Comparison of ENCODE assay signal across 8 cellular contexts in the genomic region with DNA sequence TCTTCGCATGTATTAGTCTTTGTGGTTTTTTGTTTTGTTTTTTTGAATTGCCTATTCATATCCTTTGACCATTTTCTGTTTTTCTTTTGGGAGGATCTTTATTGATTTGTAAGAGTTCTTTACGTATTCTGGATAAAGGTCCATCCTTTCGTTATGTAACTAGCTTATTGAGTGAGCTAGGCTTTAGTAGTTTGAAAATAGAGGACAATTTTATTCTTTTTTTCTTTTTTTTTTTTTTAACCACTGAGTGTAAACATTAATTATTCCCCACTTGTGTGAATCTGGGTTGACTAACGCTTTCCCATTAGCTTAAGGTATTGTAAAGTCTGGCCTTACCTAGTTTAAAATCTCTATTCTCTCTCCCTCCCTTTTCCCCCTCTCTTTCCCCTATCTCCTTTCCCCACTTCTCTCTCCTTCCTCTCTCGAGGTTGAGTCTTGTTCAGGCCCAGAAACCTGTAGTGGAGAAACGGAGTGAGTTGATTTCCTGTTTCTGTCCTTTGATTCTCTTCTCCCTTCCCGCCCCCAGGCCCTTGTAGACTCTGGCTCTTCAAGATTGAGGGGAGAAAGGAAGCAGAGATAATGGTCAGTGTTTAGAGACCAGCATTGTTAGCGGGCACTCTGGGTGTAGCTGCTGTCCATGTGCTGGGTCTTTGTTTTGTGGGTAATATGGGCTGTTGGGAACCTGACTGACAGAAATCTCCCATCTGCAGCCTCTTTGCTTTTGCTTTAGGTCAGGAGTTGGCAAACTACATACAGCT. TPM values are rescaled to one million over a fixed set of nuclear protein-coding genes. Genes with fewer than 3 reads are reported as not detected.
DNase-seq lines count a peak whose midpoint lies in the region; ATAC-seq and TF ChIP-seq lines count a peak whose summit lies in the region.

No MANE protein-coding gene starts in this region.

- no peaks in the 10 kb centered on the region for H3K9me3 Mint-ChIP-seq in activated CD4-positive, alpha-beta T cell treated with anti-CD3 and anti-CD28 coated beads for 36 hours (ENCODE audit: low read depth)
- H3K9me3 Mint-ChIP-seq in activated B cell treated with CpG ODN at 0.5 μM for 24 hours = no peaks in the 10 kb centered on the region
- no peaks in the 10 kb centered on the region for H3K9me3 Mint-ChIP-seq in osteocyte (ENCODE audit: unreplicated experiment)

- CTCF ChIA-PET in activated CD4-positive, alpha-beta T cell treated with anti-CD3 and anti-CD28 coated beads for 36 hours (lab: Charles Lee) = interaction anchor here (0.9 to 5.4 kb wide), 11 partner anchors 9 to 186 kb away, joined by 3 to 31 read pairs (median 5); no protein-coding TSS in a partner anchor
- CTCF ChIA-PET in activated B cell treated with CpG ODN at 0.5 μM for 24 hours (lab: Charles Lee) = interaction anchor here (1.0 to 2.9 kb wide), 8 partner anchors 9 to 76 kb away, joined by 3 to 21 read pairs (median 6); no protein-coding TSS in a partner anchor

- peaks cover 40% of the 10 kb centered on the region for H3K4me1 Mint-ChIP-seq in activated CD4-positive, alpha-beta T cell treated with anti-CD3 and anti-CD28 coated beads for 36 hours
- H3K4me1 Mint-ChIP-seq in activated B cell treated with CpG ODN at 0.5 μM for 24 hours (peaks cover 48% of the 10 kb centered on the region), osteocyte (ENCODE audit: unreplicated experiment) (peaks cover 40% of the 10 kb centered on the region)

- POLR2A ChIA-PET in activated CD4-positive, alpha-beta T cell treated with anti-CD3 and anti-CD28 coated beads for 36 hours (lab: Charles Lee) = interaction anchor here (0.8 to 2.5 kb wide), 3 partner anchors 15 to 33 kb away, joined by 3 to 27 read pairs (median 3); no protein-coding TSS in a partner anchor
- POLR2A ChIA-PET in activated B cell treated with CpG ODN at 0.5 μM for 24 hours (lab: Charles Lee) = interaction anchor here (0.8 to 7.0 kb wide), 17 partner anchors 12 to 1432 kb away, joined by 3 to 333 read pairs (median 11); partner anchors contain the start of genes CBR3, DOP1B and SETD4

- ATAC-seq in activated CD4-positive, alpha-beta T cell treated with anti-CD3 and anti-CD28 coated beads for 36 hours = no peak
- no peak for ATAC-seq in activated B cell treated with CpG ODN at 0.5 μM for 24 hours (ENCODE audit: low read depth)

- peak overlapping the region; percentile 98 for H3K27ac Mint-ChIP-seq in activated CD4-positive, alpha-beta T cell treated with anti-CD3 and anti-CD28 coated beads for 36 hours
- peak overlapping the region; percentile 97 for H3K27ac Mint-ChIP-seq in activated B cell treated with CpG ODN at 0.5 μM for 24 hours
- H3K27ac Mint-ChIP-seq in osteocyte (ENCODE audit: unreplicated experiment) = peak overlapping the region; percentile 94

- H3K4me3 Mint-ChIP-seq in activated CD4-positive, alpha-beta T cell treated with anti-CD3 and anti-CD28 coated beads for 36 hours = peak overlapping the region; percentile 94
- H3K4me3 Mint-ChIP-seq in activated B cell treated with CpG ODN at 0.5 μM for 24 hours (peak overlapping the region; percentile 97), osteocyte (ENCODE audit: unreplicated experiment) (peak overlapping the region; percentile 92)

- H3K27me3 Mint-ChIP-seq in activated CD4-positive, alpha-beta T cell treated with anti-CD3 and anti-CD28 coated beads for 36 hours = no peaks in the 10 kb centered on the region
- no peaks in the 10 kb centered on the region for H3K27me3 Mint-ChIP-seq in activated B cell treated with CpG ODN at 0.5 μM for 24 hours
- no peaks in the 10 kb centered on the region for H3K27me3 Mint-ChIP-seq in osteocyte (ENCODE audit: unreplicated experiment)

- DNase-seq in activated CD4-positive, alpha-beta T cell treated with anti-CD3 and anti-CD28 coated beads for 36 hours = no peak
- no peak for DNase-seq in activated CD4-positive, alpha-beta T cell treated with anti-CD3 and anti-CD28 coated beads, Interleukin-2, amount 50 U/mL, for 4 hours
- DNase-seq in NCI-H1048 (lab: John Stamatoyannopoulos, UW) = peak; percentile 34
- DNase-seq in activated B cell treated with CpG ODN at 0.5 μM for 24 hours = no peak
- DNase-seq in fibroblast of peridontal ligament (ENCODE audit: extremely low read depth) = peak; percentile 32
- no peak for DNase-seq in osteocyte (ENCODE audit: extremely low spot score, unreplicated experiment)
- DNase-seq in cortex of kidney (lab: John Stamatoyannopoulos, UW) = no peak
- no peak for DNase-seq in NCI-H1436 (lab: John Stamatoyannopoulos, UW)

- peaks cover 28% of the 10 kb centered on the region for H3K36me3 Mint-ChIP-seq in activated CD4-positive, alpha-beta T cell treated with anti-CD3 and anti-CD28 coated beads for 36 hours (ENCODE audit: low read depth)
- H3K36me3 Mint-ChIP-seq in activated B cell treated with CpG ODN at 0.5 μM for 24 hours (ENCODE audit: low read depth) (peaks cover 44% of the 10 kb centered on the region), osteocyte (ENCODE audit: unreplicated experiment) (peaks cover 10% of the 10 kb centered on the region)

- no peak for TF ChIP-seq CTCF in activated B cell treated with CpG ODN at 0.5 μM for 24 hours (IDR thresholded peaks at IDR 0.05)
- TF ChIP-seq CTCF in osteocyte (IDR thresholded peaks at IDR 0.05) = no peak

- intact Hi-C loops in activated CD4-positive, alpha-beta T cell treated with anti-CD3 and anti-CD28 coated beads for 36 hours (cut with DNase I, micrococcal nuclease) = loop anchor here in 1 of 2 experiments (2.0 kb wide), 2 partner anchors 187 to 253 kb away; partner anchors contain the start of gene CBR3
- intact Hi-C loops in activated B cell treated with CpG ODN at 0.5 μM for 24 hours (cut with micrococcal nuclease) = no loop called here

RNA-seq across cellular contexts. Expression of gene MORC3, which starts 1.5 kb away (rescaled TPM):
- 10 to 100 TPM; 23.9 to 25.0 TPM for total RNA-seq in activated CD4-positive, alpha-beta T cell treated with anti-CD3 and anti-CD28 coated beads for 36 hours
- total RNA-seq in activated B cell treated with CpG ODN at 0.5 μM for 24 hours = 55.4 and 65.6 TPM in 2 replicates
- 27.8 and 31.1 TPM in 2 replicates for total RNA-seq in osteocyte

Comparison
In these comparisons a context has a peak if more than half of its experiments do, and no peak if none do; other contexts are left out.
1. DNase-seq: peak in NCI-H1048 (single experiment) and fibroblast of peridontal ligament (single experiment); none in activated CD4-positive, alpha-beta T cell treated with anti-CD3 and anti-CD28 coated beads for 36 hours (single experiment), activated CD4-positive, alpha-beta T cell treated with anti-CD3 and anti-CD28 coated beads, Interleukin-2, amount 50 U/mL, for 4 hours (0 of 2), activated B cell treated with CpG ODN at 0.5 μM for 24 hours (single experiment), osteocyte (single experiment), cortex of kidney (single experiment) and NCI-H1436 (single experiment).
2. Peak in every context shown above with its lines, with median percentiles within 50 percentile points of each other: H3K27ac Mint-ChIP-seq and H3K4me3 Mint-ChIP-seq.